In genomic region chr3:36401056-36401455, GRCh38 we compare ENCODE assay signal across 24 cellular contexts. TPM values are rescaled to one million over a fixed set of nuclear protein-coding genes. Genes with fewer than 3 reads are reported as not detected.
DNase-seq lines count a peak whose midpoint lies in the region; ATAC-seq and TF ChIP-seq lines count a peak whose summit lies in the region.
"Had no signal": no experiment of that assay in that cellular context is flagged by ENCODE, and none has a peak within 500 bp of the region (broad histone marks: within the 10 kb centered on the region; RNA-seq: fewer than 3 reads in every experiment).

No MANE protein-coding gene starts in this region.

- H3K36me3 Mint-ChIP-seq in activated CD4-positive, alpha-beta T cell treated with anti-CD3 and anti-CD28 coated beads, Interleukin-2, amount 10 ng/mL, durations not matched to agents 24 days and 14 days (ENCODE audit: low read depth): no peaks in the 10 kb centered on the region
- H3K36me3 Mint-ChIP-seq in activated CD4-positive, alpha-beta T cell treated with anti-CD3 and anti-CD28 coated beads for 36 hours (ENCODE audit: low read depth): no peaks in the 10 kb centered on the region
- H3K36me3 Mint-ChIP-seq: CD4-positive, alpha-beta memory T cell; CD4-positive, CD25-positive, alpha-beta regulatory T cell; CD8-positive, alpha-beta memory T cell had no signal

- H3K27me3 Mint-ChIP-seq in activated CD4-positive, alpha-beta T cell treated with anti-CD3 and anti-CD28 coated beads, Interleukin-2, amount 10 ng/mL, durations not matched to agents 24 days and 14 days: peaks cover 2% of the 10 kb centered on the region
- peaks cover 3% of the 10 kb centered on the region for H3K27me3 Mint-ChIP-seq in activated CD4-positive, alpha-beta T cell treated with anti-CD3 and anti-CD28 coated beads for 36 hours

- intact Hi-C loops in activated CD4-positive, alpha-beta T cell treated with anti-CD3 and anti-CD28 coated beads, Interleukin-2, amount 10 ng/mL, durations not matched to agents 24 days and 14 days (cut with micrococcal nuclease): no loop called here
- intact Hi-C loops in activated CD4-positive, alpha-beta T cell treated with anti-CD3 and anti-CD28 coated beads for 36 hours (cut with DNase I, micrococcal nuclease): loop anchor here (10.0 kb wide), 1 partner anchor 304 kb away; no protein-coding TSS in a partner anchor

- CTCF ChIA-PET in activated CD4-positive, alpha-beta T cell treated with anti-CD3 and anti-CD28 coated beads for 36 hours (lab: Charles Lee): no interaction called here

- H3K4me1 Mint-ChIP-seq in activated CD4-positive, alpha-beta T cell treated with anti-CD3 and anti-CD28 coated beads, Interleukin-2, amount 10 ng/mL, durations not matched to agents 24 days and 14 days: no peaks in the 10 kb centered on the region
- no peaks in the 10 kb centered on the region for H3K4me1 Mint-ChIP-seq in activated CD4-positive, alpha-beta T cell treated with anti-CD3 and anti-CD28 coated beads for 36 hours
- H3K4me1 Mint-ChIP-seq: B cell; CD4-positive, alpha-beta memory T cell; CD4-positive, CD25-positive, alpha-beta regulatory T cell; CD8-positive, alpha-beta memory T cell had no signal

- H3K9me3 ChIP-seq in WERI-Rb-1 (ENCODE audit: severe bottlenecking): no peaks in the 10 kb centered on the region
- H3K9me3 ChIP-seq: A549 had no signal

- no peaks in the 10 kb centered on the region for H3K9me3 Mint-ChIP-seq in activated CD4-positive, alpha-beta T cell treated with anti-CD3 and anti-CD28 coated beads, Interleukin-2, amount 10 ng/mL, durations not matched to agents 24 days and 14 days
- no peaks in the 10 kb centered on the region for H3K9me3 Mint-ChIP-seq in activated CD4-positive, alpha-beta T cell treated with anti-CD3 and anti-CD28 coated beads for 36 hours (ENCODE audit: low read depth)

- no peak for TF ChIP-seq CTCF in WERI-Rb-1 (IDR thresholded peaks at IDR 0.05; ENCODE audit: low read depth, low read length)

- no peak for ATAC-seq in activated CD4-positive, alpha-beta T cell treated with anti-CD3 and anti-CD28 coated beads for 36 hours
- ATAC-seq: A549, GM12878 had no signal

- peak overlapping the region; percentile 60 for H3K27ac ChIP-seq in WERI-Rb-1
- H3K27ac ChIP-seq: 22Rv1; A549; BLaER1 treated with 17β-estradiol and CSF1 and Interleukin-3, amounts not matched to agents 10 nM and 100 nM; C4-2B had no signal

- DNase-seq in DMS 273 (lab: John Stamatoyannopoulos, UW; ENCODE audit: unreplicated experiment): peak; percentile 57
- DNase-seq in DMS 273 treated with DMSO at 0.1 percent for 48 hours (lab: John Stamatoyannopoulos, UW): no peak
- peak; percentile 8 for DNase-seq in activated CD4-positive, alpha-beta T cell treated with anti-CD3 and anti-CD28 coated beads, Interleukin-2, amount 10 ng/mL, durations not matched to agents 24 days and 14 days
- DNase-seq in activated CD4-positive, alpha-beta T cell treated with anti-CD3 and anti-CD28 coated beads for 36 hours: no peak
- DNase-seq in WERI-Rb-1: no peak
- DNase-seq in cerebellum (ENCODE audit: low spot score): peak; percentile 58
- DNase-seq in EL: no peak
- no peak for DNase-seq in SW480 (ENCODE audit: low spot score)
- DNase-seq: AML-193; CD4-positive, alpha-beta memory T cell; CD4-positive, CD25-positive, alpha-beta regulatory T cell; CD8-positive, alpha-beta memory T cell; COR-L47; DMS153; DMS53; DMS79; DND-41; GDM1 had no signal

- H3K27me3 ChIP-seq in WERI-Rb-1 (ENCODE audit: insufficient read depth, low read depth, severe bottlenecking): no peaks in the 10 kb centered on the region
- H3K27me3 ChIP-seq: BLaER1 treated with 17β-estradiol and CSF1 and Interleukin-3, amounts not matched to agents 10 nM and 100 nM had no signal

- H3K4me3 Mint-ChIP-seq in activated CD4-positive, alpha-beta T cell treated with anti-CD3 and anti-CD28 coated beads, Interleukin-2, amount 10 ng/mL, durations not matched to agents 24 days and 14 days: no peak overlapping the region
- H3K4me3 Mint-ChIP-seq in activated CD4-positive, alpha-beta T cell treated with anti-CD3 and anti-CD28 coated beads for 36 hours: no peak overlapping the region
- H3K4me3 Mint-ChIP-seq: B cell; CD4-positive, alpha-beta memory T cell; CD4-positive, CD25-positive, alpha-beta regulatory T cell; CD8-positive, alpha-beta memory T cell had no signal

- H3K27ac Mint-ChIP-seq in activated CD4-positive, alpha-beta T cell treated with anti-CD3 and anti-CD28 coated beads, Interleukin-2, amount 10 ng/mL, durations not matched to agents 24 days and 14 days: no peak overlapping the region
- no peak overlapping the region for H3K27ac Mint-ChIP-seq in activated CD4-positive, alpha-beta T cell treated with anti-CD3 and anti-CD28 coated beads for 36 hours
- H3K27ac Mint-ChIP-seq: B cell; CD4-positive, alpha-beta memory T cell; CD4-positive, CD25-positive, alpha-beta regulatory T cell; CD8-positive, alpha-beta memory T cell had no signal

- no peak overlapping the region for H3K4me3 ChIP-seq in WERI-Rb-1 (ENCODE audit: low read depth, low read length)
- H3K4me3 ChIP-seq: A549; BLaER1 treated with 17β-estradiol and CSF1 and Interleukin-3, amounts not matched to agents 10 nM and 100 nM; GM12878 had no signal

- H3K36me3 ChIP-seq in WERI-Rb-1: no peaks in the 10 kb centered on the region
- H3K36me3 ChIP-seq: BLaER1 treated with 17β-estradiol and CSF1 and Interleukin-3, amounts not matched to agents 10 nM and 100 nM had no signal

- POLR2A ChIA-PET in activated CD4-positive, alpha-beta T cell treated with anti-CD3 and anti-CD28 coated beads for 36 hours (lab: Charles Lee): no interaction called here

RNA-seq across cellular contexts. Expression of gene STAC, which starts 20.8 kb away (rescaled TPM):
- total RNA-seq in activated CD4-positive, alpha-beta T cell treated with anti-CD3 and anti-CD28 coated beads, Interleukin-2, amount 10 ng/mL, durations not matched to agents 24 days and 14 days: not detected in 2 replicates
- under 1 TPM; 0.26 to 0.27 TPM for total RNA-seq in activated CD4-positive, alpha-beta T cell treated with anti-CD3 and anti-CD28 coated beads for 36 hours
- total RNA-seq in cerebellum: 18.2 TPM
- total RNA-seq: B cell; CD4-positive, alpha-beta memory T cell; CD8-positive, alpha-beta memory T cell; GM12878 had no signal

Comparison
In these comparisons a context has a peak if more than half of its experiments do, and no peak if none do; other contexts are left out.
1. DNase-seq: peak in DMS 273 (single experiment), activated CD4-positive, alpha-beta T cell treated with anti-CD3 and anti-CD28 coated beads, Interleukin-2, amount 10 ng/mL, durations not matched to agents 24 days and 14 days (single experiment) and cerebellum (single experiment); none in DMS 273 treated with DMSO at 0.1 percent for 48 hours (single experiment), activated CD4-positive, alpha-beta T cell treated with anti-CD3 and anti-CD28 coated beads for 36 hours (single experiment), WERI-Rb-1 (single experiment), EL (single experiment) and SW480 (single experiment).
2. RNA of gene STAC, which starts 20.8 kb away (total RNA-seq): 18.2 TPM in cerebellum (single experiment); 0.26 to 0.27 TPM in activated CD4-positive, alpha-beta T cell treated with anti-CD3 and anti-CD28 coated beads for 36 hours and not detected in activated CD4-positive, alpha-beta T cell treated with anti-CD3 and anti-CD28 coated beads, Interleukin-2, amount 10 ng/mL, durations not matched to agents 24 days and 14 days; every median in the first group is over 10 times any median in the second.